Comparison of ENCODE assay signal across 1 cellular context in genomic region chrX:57772637-57773036, GRCh38.
TF ChIP-seq lines count a peak whose summit lies in the region.

No MANE protein-coding gene starts in this region.

TF ChIP-seq in HCT116, 20 proteins besides CTCF, POLR2A, EP300 and RAD21 (continued from another document):
- no peak for TF ChIP-seq MAX (IDR thresholded peaks at IDR 0.05)
- no peak for TF ChIP-seq YY1 (IDR thresholded peaks at IDR 0.05; ENCODE audit: extremely low read depth, insufficient replicate concordance, low read depth, low read length)
- TF ChIP-seq ZFX (IDR thresholded peaks at IDR 0.05): no peak
- no peak for TF ChIP-seq CBX3 (IDR thresholded peaks at IDR 0.05; ENCODE audit: low read depth)
- TF ChIP-seq EGR1 (IDR thresholded peaks at IDR 0.05; ENCODE audit: low read depth): no peak
- TF ChIP-seq FOSL1 (IDR thresholded peaks at IDR 0.05; ENCODE audit: low read depth): no peak
- TF ChIP-seq REST (IDR thresholded peaks at IDR 0.05; ENCODE audit: low read depth): no peak
- no peak for TF ChIP-seq ZNF274 (IDR thresholded peaks at IDR 0.05; ENCODE audit: low read depth, low read length)
- no peak for TF ChIP-seq ZBTB33 (IDR thresholded peaks at IDR 0.05; ENCODE audit: extremely low read depth, insufficient replicate concordance, low read length)
TF ChIP-seq in HCT116: peak in this region for 0.
